In genomic region chr3:8769088-8769822, GRCh38 we compare ENCODE assay signal across 9 cellular contexts.
A peak's percentile ranks its signal among the peaks of the same experiment; 100 is the strongest.
DNase-seq lines count a peak whose midpoint lies in the region; ATAC-seq and TF ChIP-seq lines count a peak whose summit lies in the region.
"Had no signal": no experiment of that assay in that cellular context is flagged by ENCODE, and none has a peak within 500 bp of the region (broad histone marks: within the 10 kb centered on the region; RNA-seq: fewer than 3 reads in every experiment).

Gene OXTR (minus strand): TSS chr3:8769613. CDS start chr3:8768187, 1,426 bp downstream.

- peaks cover 29 to 37% of the 10 kb centered on the region in 2 donors for H3K27me3 ChIP-seq in stomach smooth muscle (ENCODE audit: control insufficient read depth in 1 of 2, insufficient read depth in 2 of 2, low read length in 2 of 2)

- TF ChIP-seq CTCF in C4-2B (conservative IDR thresholded peaks at IDR 0.05) (peak; percentile 98), fibroblast of mammary gland (conservative IDR thresholded peaks at IDR 0.05; ENCODE audit: control insufficient read depth, insufficient read depth, low read depth, low read length) (peak; percentile 67), nephron (IDR thresholded peaks at IDR 0.05; ENCODE audit: unreplicated experiment in 3 of 3) (peak; percentile 97 to 100 (median 99))

- H3K36me3 ChIP-seq in stomach smooth muscle (ENCODE audit: control insufficient read depth in 2 of 2, insufficient read depth in 2 of 2, low read length in 2 of 2), result no peaks in the 10 kb centered on the region

- DNase-seq in NCI-H526 (lab: John Stamatoyannopoulos, UW) (peak; percentile 22 to 81), fibroblast of mammary gland (ENCODE audit: low read depth) (peak; percentile 62)
- DNase-seq in activated T-cell treated with anti-CD3 and anti-CD28 coated beads, Interleukin-2, amount 50 U/mL, for 1 hour, result peak; percentile 43

- H3K4me1 Mint-ChIP-seq in nephron, result peaks cover 22% of the 10 kb centered on the region

- H3K4me3 Mint-ChIP-seq in nephron, result peak within 1 kb of the TSS; percentile 71 to 80 (median 73)

- no peak within 1 kb of the TSS for H3K27ac Mint-ChIP-seq in nephron

- H3K36me3 Mint-ChIP-seq in nephron (ENCODE audit: low read depth), result no peaks in the 10 kb centered on the region

- H3K9me3 Mint-ChIP-seq in nephron, result no peaks in the 10 kb centered on the region

- no peaks in the 10 kb centered on the region for H3K9me3 ChIP-seq in stomach smooth muscle (ENCODE audit: control insufficient read depth in 2 of 2, low read length in 2 of 2)

- peak; percentile 86 for ATAC-seq in GM18909 (IDR thresholded peaks at IDR 0.05; ENCODE audit: poor library complexity, unreplicated experiment)
- peak; percentile 65 for ATAC-seq in HG03108 (IDR thresholded peaks at IDR 0.05; ENCODE audit: unreplicated experiment)

- no peak within 1 kb of the TSS for H3K9ac ChIP-seq in stomach smooth muscle (ENCODE audit: low read length in 2 of 2)

- no peak within 1 kb of the TSS for H3K27ac ChIP-seq in C4-2B
- H3K27ac ChIP-seq in stomach smooth muscle (ENCODE audit: low read length), result no peak within 1 kb of the TSS
- H3K27ac ChIP-seq: epithelial cell of prostate had no signal

- H3K27me3 Mint-ChIP-seq in nephron (ENCODE audit: low read depth), result peaks cover 75% of the 10 kb centered on the region

- H3K4me3 ChIP-seq in fibroblast of mammary gland (ENCODE audit: control insufficient read depth, low read depth, low read length), result peak within 1 kb of the TSS; percentile 42
- H3K4me3 ChIP-seq in stomach smooth muscle (ENCODE audit: low read length in 2 of 2), result peak within 1 kb of the TSS; percentile 20 to 67

- peaks cover 30% of the 10 kb centered on the region for H3K4me1 ChIP-seq in stomach smooth muscle (ENCODE audit: control insufficient read depth, insufficient read depth, low read length)
